ENCODE assay signal across 10 cellular contexts in genomic region chr12:131511803-131512564, GRCh38.
DNase-seq lines count a peak whose midpoint lies in the region; ATAC-seq, FAIRE-seq and TF ChIP-seq lines count a peak whose summit lies in the region.
"Had no signal": no experiment of that assay in that cellular context is flagged by ENCODE, and none has a peak within 500 bp of the region (broad histone marks: within the 10 kb centered on the region; RNA-seq: fewer than 3 reads in every experiment).

No MANE protein-coding gene starts in this region.

- H3K36me3 Mint-ChIP-seq in activated naive CD8-positive, alpha-beta T cell treated with anti-CD3 and anti-CD28 coated beads, Interleukin-2, amount 50 U/mL, for 24 hours (ENCODE audit: low read depth) = no peaks in the 10 kb centered on the region

- H3F3A ChIP-seq in DOHH2 (ENCODE audit: control insufficient read depth, insufficient read depth) = no peaks in the 10 kb centered on the region
- no peaks in the 10 kb centered on the region for H3F3A ChIP-seq in SK-N-SH (replicated peaks; ENCODE audit: insufficient read depth)

- peak overlapping the region; percentile 17 for H3K27ac Mint-ChIP-seq in activated naive CD8-positive, alpha-beta T cell treated with anti-CD3 and anti-CD28 coated beads, Interleukin-2, amount 50 U/mL, for 24 hours

- H3K4me1 Mint-ChIP-seq in activated naive CD8-positive, alpha-beta T cell treated with anti-CD3 and anti-CD28 coated beads, Interleukin-2, amount 50 U/mL, for 24 hours = peaks cover 14% of the 10 kb centered on the region

- CTCF ChIA-PET in SK-N-SH (lab: Yijun Ruan, JAX) = no interaction called here

- ATAC-seq in GM21423 (IDR thresholded peaks at IDR 0.05; ENCODE audit: unreplicated experiment) (peak; percentile 15), HG03175 (IDR thresholded peaks at IDR 0.05; ENCODE audit: unreplicated experiment) (peak; percentile 27), pancreas (no peak)
- no peak for ATAC-seq in activated naive CD8-positive, alpha-beta T cell treated with anti-CD3 and anti-CD28 coated beads, Interleukin-2, amount 50 U/mL, for 24 hours

- no peak for DNase-seq in activated naive CD8-positive, alpha-beta T cell treated with anti-CD3 and anti-CD28 coated beads, Interleukin-2, amount 50 U/mL, for 24 hours
- DNase-seq in SK-N-SH (no peak), pancreas (no peak), Ammon's horn (ENCODE audit: low spot score) (no peak), NCI-H446 treated with DMSO at 0.1 percent for 48 hours (lab: John Stamatoyannopoulos, UW) (no peak)
- DNase-seq: SHP77 had no signal

- TF ChIP-seq EP300 in SK-N-SH (IDR thresholded peaks at IDR 0.05; ENCODE audit: borderline replicate concordance in 1 of 2, low read depth in 1 of 2, low read length in 1 of 2) = no peak

- H3K27me3 ChIP-seq in DOHH2 (ENCODE audit: control insufficient read depth, low read length) = no peaks in the 10 kb centered on the region
- no peaks in the 10 kb centered on the region for H3K27me3 ChIP-seq in SK-N-SH (ENCODE audit: insufficient read depth)
- H3K27me3 ChIP-seq in pancreas = no peaks in the 10 kb centered on the region
- H3K27me3 ChIP-seq: neutrophil had no signal

- TF ChIP-seq CTCF in DOHH2 (IDR thresholded peaks at IDR 0.05; ENCODE audit: low read depth, low read length, poor library complexity, severe bottlenecking) (no peak), SK-N-SH (IDR thresholded peaks at IDR 0.05) (no peak), pancreas (IDR thresholded peaks at IDR 0.05) (no peak)

- TF ChIP-seq RAD21 in SK-N-SH (IDR thresholded peaks at IDR 0.05; ENCODE audit: low read length) = no peak

- H3K79me2 ChIP-seq in DOHH2 (ENCODE audit: control insufficient read depth, low read length) (no peaks in the 10 kb centered on the region), SK-N-SH (ENCODE audit: insufficient read depth) (no peaks in the 10 kb centered on the region)

- H2AFZ ChIP-seq in SK-N-SH (ENCODE audit: low read depth) = no peak overlapping the region

- H3K27me3 Mint-ChIP-seq in activated naive CD8-positive, alpha-beta T cell treated with anti-CD3 and anti-CD28 coated beads, Interleukin-2, amount 50 U/mL, for 24 hours = no peaks in the 10 kb centered on the region

- 61% methylated on average over 9 of the region's 11 CpGs for WGBS in SK-N-SH (ENCODE audit: low lambda C conversion rate)
- 80 to 83% methylated on average over 11 of the region's 11 CpGs for WGBS in pancreas, 2 donors

- H3K4me3 Mint-ChIP-seq in activated naive CD8-positive, alpha-beta T cell treated with anti-CD3 and anti-CD28 coated beads, Interleukin-2, amount 50 U/mL, for 24 hours = no peak overlapping the region

- no peak overlapping the region for H3K9ac ChIP-seq in SK-N-SH

- peaks cover 12% of the 10 kb centered on the region for H3K9me3 Mint-ChIP-seq in activated naive CD8-positive, alpha-beta T cell treated with anti-CD3 and anti-CD28 coated beads, Interleukin-2, amount 50 U/mL, for 24 hours

- H3K9me2 ChIP-seq in DOHH2 (replicated peaks; ENCODE audit: control insufficient read depth, low read length) = no peaks in the 10 kb centered on the region
- H3K9me2 ChIP-seq in SK-N-SH = no peaks in the 10 kb centered on the region

- intact Hi-C loops in pancreas (cut with DNase I) = no loop called here

- no peak for FAIRE-seq in pancreas (lab: Jason Lieb, UNC)

- H4K20me1 ChIP-seq in DOHH2 (ENCODE audit: control insufficient read depth, insufficient read depth, low read depth, low read length) = no peaks in the 10 kb centered on the region
- no peaks in the 10 kb centered on the region for H4K20me1 ChIP-seq in SK-N-SH (ENCODE audit: insufficient read depth)

- H3K27ac ChIP-seq in DOHH2 (ENCODE audit: low read depth, low read length) (no peak overlapping the region), SK-N-SH (ENCODE audit: low read depth in 2 of 2, low read length in 1 of 2) (no peak overlapping the region), pancreas (no peak overlapping the region)
- H3K27ac ChIP-seq: neutrophil had no signal

- H3K36me3 ChIP-seq in DOHH2 (ENCODE audit: control insufficient read depth, low read length) = no peaks in the 10 kb centered on the region
- H3K36me3 ChIP-seq in SK-N-SH (replicated peaks in 1 of 2; ENCODE audit: control insufficient read depth in 1 of 2, insufficient read depth in 2 of 2, low read length in 1 of 2) = no peaks in the 10 kb centered on the region
- H3K36me3 ChIP-seq in pancreas = no peaks in the 10 kb centered on the region
- H3K36me3 ChIP-seq: neutrophil had no signal

- peak overlapping the region; percentile 33 for H3K4me2 ChIP-seq in DOHH2 (ENCODE audit: low read length)
- no peak overlapping the region for H3K4me2 ChIP-seq in SK-N-SH

- no peaks in the 10 kb centered on the region for H3K9me3 ChIP-seq in DOHH2 (ENCODE audit: control insufficient read depth, insufficient read depth, low read length)
- H3K9me3 ChIP-seq in SK-N-SH = no peaks in the 10 kb centered on the region
- H3K9me3 ChIP-seq in pancreas = no peaks in the 10 kb centered on the region
- H3K9me3 ChIP-seq: neutrophil had no signal

- H3K4me1 ChIP-seq in DOHH2 (ENCODE audit: control insufficient read depth, low read length) (peaks cover 10% of the 10 kb centered on the region), SK-N-SH (ENCODE audit: control insufficient read depth in 1 of 2, insufficient read depth in 2 of 2, low read depth in 1 of 2, low read length in 1 of 2) (peaks cover 0 to 46% of the 10 kb centered on the region in 2 experiments; a peak in 1 of 4 replicates), pancreas (no peaks in the 10 kb centered on the region)

- no peak overlapping the region for H3K4me3 ChIP-seq in DOHH2 (ENCODE audit: low read length)
- no peak overlapping the region for H3K4me3 ChIP-seq in SK-N-SH (ENCODE audit: low read depth in 2 of 2, low read length in 1 of 2)
- no peak overlapping the region for H3K4me3 ChIP-seq in pancreas

- POLR2A ChIA-PET in SK-N-SH (lab: Yijun Ruan, JAX) = no interaction called here

TF ChIP-seq in SK-N-SH, 30 proteins besides CTCF, POLR2A, EP300 and RAD21:
- no peak for TF ChIP-seq MXI1 (IDR thresholded peaks at IDR 0.05; ENCODE audit: low read depth, low read length)
- no peak for TF ChIP-seq RCOR1 (IDR thresholded peaks at IDR 0.05; ENCODE audit: low read length)
- no peak for TF ChIP-seq CHD2 (IDR thresholded peaks at IDR 0.05; ENCODE audit: low read length, partially characterized antibody)
- no peak for TF ChIP-seq NRF1 (IDR thresholded peaks at IDR 0.05; ENCODE audit: low read depth, low read length)
- TF ChIP-seq POLR2AphosphoS5 (IDR thresholded peaks at IDR 0.05; ENCODE audit: low read depth, low read length) = no peak
- TF ChIP-seq SIN3A (IDR thresholded peaks at IDR 0.05; ENCODE audit: borderline replicate concordance, low read depth, low read length) = no peak
- TF ChIP-seq TAF1 (IDR thresholded peaks at IDR 0.05; ENCODE audit: borderline replicate concordance, low read depth, low read length) = no peak
- no peak for TF ChIP-seq REST (IDR thresholded peaks at IDR 0.05; ENCODE audit: low read depth, low read length)
- TF ChIP-seq FOXJ3 (CRISPR knock-in tag; IDR thresholded peaks at IDR 0.05) = no peak
- TF ChIP-seq YY1 (IDR thresholded peaks at IDR 0.05; ENCODE audit: low read depth) = no peak
- no peak for TF ChIP-seq SMC3 (IDR thresholded peaks at IDR 0.05; ENCODE audit: low read depth, low read length)
- no peak for TF ChIP-seq RXRA (IDR thresholded peaks at IDR 0.05; ENCODE audit: borderline replicate concordance, low read depth)
- no peak for TF ChIP-seq ELF1 (IDR thresholded peaks at IDR 0.05)
- TF ChIP-seq EZH2phosphoT487 (IDR thresholded peaks at IDR 0.05; ENCODE audit: borderline replicate concordance, low read depth) = no peak
- TF ChIP-seq TEAD4 (IDR thresholded peaks at IDR 0.05; ENCODE audit: borderline replicate concordance, insufficient read depth) = no peak
- no peak for TF ChIP-seq JUND (IDR thresholded peaks at IDR 0.05)

Comparison
In these comparisons a context has a peak if more than half of its experiments do, and no peak if none do; other contexts are left out.
1. ATAC-seq: peak in GM21423 (single experiment) and HG03175 (single experiment); none in activated naive CD8-positive, alpha-beta T cell treated with anti-CD3 and anti-CD28 coated beads, Interleukin-2, amount 50 U/mL, for 24 hours (single experiment) and pancreas (0 of 4).